In genomic region chr18:10565835-10566234, GRCh38 we compare ENCODE assay signal across 33 cellular contexts. TPM values are rescaled to one million over a fixed set of nuclear protein-coding genes. Genes with fewer than 3 reads are reported as not detected.
DNase-seq lines count a peak whose midpoint lies in the region; ATAC-seq and TF ChIP-seq lines count a peak whose summit lies in the region.
"Had no signal": no experiment of that assay in that cellular context is flagged by ENCODE, and none has a peak within 500 bp of the region (broad histone marks: within the 10 kb centered on the region; RNA-seq: fewer than 3 reads in every experiment).

No MANE protein-coding gene starts in this region.

- intact Hi-C loops in activated CD8-positive, alpha-beta T cell treated with anti-CD3 and anti-CD28 coated beads for 36 hours (cut with micrococcal nuclease): no loop called here

- CTCF ChIA-PET in HEK293 (lab: Yijun Ruan, JAX): no interaction called here
- CTCF ChIA-PET in activated CD8-positive, alpha-beta T cell treated with anti-CD3 and anti-CD28 coated beads for 36 hours (lab: Charles Lee): no interaction called here

- H3K9me3 ChIP-seq in HEK293 (ENCODE audit: control insufficient read depth, insufficient read depth, low read depth, low read length) (no peaks in the 10 kb centered on the region), endodermal cell (ENCODE audit: control insufficient read depth, low read length) (peaks cover 6% of the 10 kb centered on the region), gastroesophageal sphincter (no peaks in the 10 kb centered on the region)
- H3K9me3 ChIP-seq: esophagus squamous epithelium, gastrocnemius medialis, left lung had no signal

- no peak for TF ChIP-seq POLR2A in gastroesophageal sphincter (IDR thresholded peaks at IDR 0.05)

- H3K4me3 Mint-ChIP-seq in endodermal cell: no peak overlapping the region
- H3K4me3 Mint-ChIP-seq in activated CD8-positive, alpha-beta T cell treated with anti-CD3 and anti-CD28 coated beads for 36 hours: no peak overlapping the region
- H3K4me3 Mint-ChIP-seq: immature natural killer cell, naive B cell had no signal

- no peak for ATAC-seq in gastroesophageal sphincter
- no peak for ATAC-seq in activated CD8-positive, alpha-beta T cell treated with anti-CD3 and anti-CD28 coated beads for 36 hours
- ATAC-seq: gastrocnemius medialis, HCT116, left lung had no signal

- H3K4me1 Mint-ChIP-seq in endodermal cell: no peaks in the 10 kb centered on the region
- no peaks in the 10 kb centered on the region for H3K4me1 Mint-ChIP-seq in activated CD8-positive, alpha-beta T cell treated with anti-CD3 and anti-CD28 coated beads for 36 hours (ENCODE audit: low read depth)

- no peaks in the 10 kb centered on the region for H3K27me3 Mint-ChIP-seq in endodermal cell (ENCODE audit: insufficient read depth)
- no peaks in the 10 kb centered on the region for H3K27me3 Mint-ChIP-seq in activated CD8-positive, alpha-beta T cell treated with anti-CD3 and anti-CD28 coated beads for 36 hours
- H3K27me3 Mint-ChIP-seq: naive B cell had no signal

- peaks cover 7% of the 10 kb centered on the region for H3K9me3 Mint-ChIP-seq in endodermal cell
- H3K9me3 Mint-ChIP-seq in activated CD8-positive, alpha-beta T cell treated with anti-CD3 and anti-CD28 coated beads for 36 hours: no peaks in the 10 kb centered on the region
- H3K9me3 Mint-ChIP-seq: immature natural killer cell had no signal

- H3K36me3 Mint-ChIP-seq in endodermal cell (ENCODE audit: low read depth): no peaks in the 10 kb centered on the region
- H3K36me3 Mint-ChIP-seq in activated CD8-positive, alpha-beta T cell treated with anti-CD3 and anti-CD28 coated beads for 36 hours (ENCODE audit: low read depth): peaks cover 2% of the 10 kb centered on the region
- H3K36me3 Mint-ChIP-seq: naive B cell had no signal

- H3K4me3 ChIP-seq in HEK293 (ENCODE audit: low read depth, low read length): no peak overlapping the region
- no peak overlapping the region for H3K4me3 ChIP-seq in endodermal cell (ENCODE audit: low read length)
- H3K4me3 ChIP-seq in gastroesophageal sphincter: no peak overlapping the region
- H3K4me3 ChIP-seq: cardiac muscle cell, coronary artery, esophagus squamous epithelium, gastrocnemius medialis, left lung, SK-N-MC, smooth muscle cell had no signal

- H3K27ac ChIP-seq in HEK293 (ENCODE audit: extremely low read depth, low read depth, low read length): no peak overlapping the region
- peak overlapping the region; percentile 14 for H3K27ac ChIP-seq in endodermal cell (ENCODE audit: low read depth, low read length)
- no peak overlapping the region for H3K27ac ChIP-seq in gastroesophageal sphincter
- H3K27ac ChIP-seq: cardiac muscle cell, coronary artery, esophagus squamous epithelium, gastrocnemius medialis, left lung, SK-N-MC, VCaP had no signal

- H3K27ac Mint-ChIP-seq in endodermal cell: no peak overlapping the region
- no peak overlapping the region for H3K27ac Mint-ChIP-seq in activated CD8-positive, alpha-beta T cell treated with anti-CD3 and anti-CD28 coated beads for 36 hours
- H3K27ac Mint-ChIP-seq: immature natural killer cell had no signal

- H3K9ac ChIP-seq in endodermal cell (ENCODE audit: extremely low read depth, low read length, poor library complexity, severe bottlenecking): no peak overlapping the region

- TF ChIP-seq EP300 in gastroesophageal sphincter (IDR thresholded peaks at IDR 0.05): no peak

- H3K36me3 ChIP-seq in HEK293 (ENCODE audit: control insufficient read depth in 2 of 2, insufficient read depth in 1 of 2, low read length in 2 of 2): no peaks in the 10 kb centered on the region
- no peaks in the 10 kb centered on the region for H3K36me3 ChIP-seq in endodermal cell (ENCODE audit: control insufficient read depth, insufficient read depth, low read length)
- H3K36me3 ChIP-seq in gastroesophageal sphincter: no peaks in the 10 kb centered on the region
- H3K36me3 ChIP-seq: cardiac muscle cell, esophagus squamous epithelium, gastrocnemius medialis, left lung had no signal

- 87 to 99% methylated on average over 4 to 5 of the region's 5 CpGs for WGBS in endodermal cell (ENCODE audit: insufficient coverage in 1 of 2, insufficient read length in 1 of 2), 2 experiments
- 60 to 90% methylated on average over 2 to 3 of the region's 5 CpGs for WGBS in gastroesophageal sphincter (ENCODE audit: low coverage in 1 of 2), 2 donors

- TF ChIP-seq CTCF in HEK293 (tag by site-specific recombination; IDR thresholded peaks at IDR 0.05): no peak
- no peak for TF ChIP-seq CTCF in endodermal cell (conservative IDR thresholded peaks at IDR 0.05)
- TF ChIP-seq CTCF in gastroesophageal sphincter (IDR thresholded peaks at IDR 0.05): no peak
- TF ChIP-seq CTCF in activated CD8-positive, alpha-beta T cell treated with anti-CD3 and anti-CD28 coated beads for 36 hours (IDR thresholded peaks at IDR 0.05): no peak

- POLR2A ChIA-PET in HEK293 (lab: Yijun Ruan, JAX): no interaction called here
- POLR2A ChIA-PET in activated CD8-positive, alpha-beta T cell treated with anti-CD3 and anti-CD28 coated beads for 36 hours (lab: Charles Lee): no interaction called here

- H3K27me3 ChIP-seq in endodermal cell (ENCODE audit: control insufficient read depth, insufficient read depth, low read length, poor library complexity, severe bottlenecking) (no peaks in the 10 kb centered on the region), gastroesophageal sphincter (no peaks in the 10 kb centered on the region)
- H3K27me3 ChIP-seq: cardiac muscle cell, esophagus squamous epithelium, gastrocnemius medialis, left lung had no signal

- peak; percentile 26 for DNase-seq in RPMI8226
- DNase-seq in endodermal cell: no peak
- peak; percentile 77 for DNase-seq in occipital lobe (lab: John Stamatoyannopoulos, UW)
- DNase-seq in NCI-H69 (lab: John Stamatoyannopoulos, UW): no peak
- DNase-seq in activated CD8-positive, alpha-beta T cell treated with anti-CD3 and anti-CD28 coated beads for 36 hours: no peak
- DNase-seq: activated CD4-positive, alpha-beta T cell treated with anti-CD3 and anti-CD28 coated beads for 48 hours; activated naive CD4-positive, alpha-beta T cell treated with anti-CD3 and anti-CD28 coated beads, Interleukin-2, amount 50 U/mL, for 16 hours; activated T-cell treated with anti-CD3 and anti-CD28 coated beads, Interleukin-2, amount 50 U/mL, for 48 hours; aorta; C1 segment of cervical spinal cord; Caco-2; esophagus squamous epithelium; gastrocnemius medialis; immature natural killer cell; KG1; left lung; mesendoderm; MM.1S; naive B cell; NCI-H146; NCI-H2107; NCI-H446; stimulated activated CD4-positive, alpha-beta T cell treated with anti-CD3 and anti-CD28 coated beads, Interleukin-1b, Interleukin-23, amount 100 ng/mL, for 48 hours; T-helper 2 cell; trophoblast cell had no signal

- no peaks in the 10 kb centered on the region for H3K4me1 ChIP-seq in HEK293 (ENCODE audit: control insufficient read depth, insufficient read depth, low read length)
- H3K4me1 ChIP-seq in endodermal cell (ENCODE audit: control insufficient read depth, insufficient read depth, low read length): no peaks in the 10 kb centered on the region
- no peaks in the 10 kb centered on the region for H3K4me1 ChIP-seq in gastroesophageal sphincter
- H3K4me1 ChIP-seq: Caco-2, left lung had no signal

TF ChIP-seq in HEK293, 187 proteins besides CTCF, POLR2A, EP300 and RAD21:
- TF ChIP-seq ZFHX2 (tag by site-specific recombination; conservative IDR thresholded peaks at IDR 0.05): peak; percentile 44; the same call in 1 of the 2 replicates
- TF ChIP-seq TSHZ1 (tag by site-specific recombination; IDR thresholded peaks at IDR 0.05; ENCODE audit: borderline replicate concordance): no peak
- TF ChIP-seq ZBTB7A (tag by site-specific recombination; IDR thresholded peaks at IDR 0.05; ENCODE audit: low read depth): no peak
- no peak for TF ChIP-seq ZNF704 (tag by site-specific recombination; IDR thresholded peaks at IDR 0.05)
- TF ChIP-seq EGR2 (tag by site-specific recombination; IDR thresholded peaks at IDR 0.05; ENCODE audit: low read depth): peak; percentile 60
TF ChIP-seq in HEK293: peak in this region for 2.

RNA-seq across cellular contexts. Expression of gene NAPG, which starts 40.0 kb away (rescaled TPM):
- total RNA-seq in endodermal cell (10 to 100 TPM; 35.3 to 42.9 TPM), occipital lobe (108 TPM), gastroesophageal sphincter (10 to 100 TPM; 39.2 to 57.5 (median 45.0) TPM)
- 28.0 TPM for polyA plus RNA-seq in endodermal cell (2013, experiment 1 of 2)
- polyA plus RNA-seq in endodermal cell (2013, experiment 2 of 2): 29.6 TPM
- 10 to 100 TPM; 27.5 to 29.7 TPM for total RNA-seq in activated CD8-positive, alpha-beta T cell treated with anti-CD3 and anti-CD28 coated beads for 36 hours

Comparison
In these comparisons a context has a peak if more than half of its experiments do, and no peak if none do; other contexts are left out.
1. DNase-seq: peak in RPMI8226 (single experiment) and occipital lobe (single experiment); none in endodermal cell (single experiment), NCI-H69 (single experiment) and activated CD8-positive, alpha-beta T cell treated with anti-CD3 and anti-CD28 coated beads for 36 hours (single experiment).